ENCODE assay signal across 8 cellular contexts in the genomic region with DNA sequence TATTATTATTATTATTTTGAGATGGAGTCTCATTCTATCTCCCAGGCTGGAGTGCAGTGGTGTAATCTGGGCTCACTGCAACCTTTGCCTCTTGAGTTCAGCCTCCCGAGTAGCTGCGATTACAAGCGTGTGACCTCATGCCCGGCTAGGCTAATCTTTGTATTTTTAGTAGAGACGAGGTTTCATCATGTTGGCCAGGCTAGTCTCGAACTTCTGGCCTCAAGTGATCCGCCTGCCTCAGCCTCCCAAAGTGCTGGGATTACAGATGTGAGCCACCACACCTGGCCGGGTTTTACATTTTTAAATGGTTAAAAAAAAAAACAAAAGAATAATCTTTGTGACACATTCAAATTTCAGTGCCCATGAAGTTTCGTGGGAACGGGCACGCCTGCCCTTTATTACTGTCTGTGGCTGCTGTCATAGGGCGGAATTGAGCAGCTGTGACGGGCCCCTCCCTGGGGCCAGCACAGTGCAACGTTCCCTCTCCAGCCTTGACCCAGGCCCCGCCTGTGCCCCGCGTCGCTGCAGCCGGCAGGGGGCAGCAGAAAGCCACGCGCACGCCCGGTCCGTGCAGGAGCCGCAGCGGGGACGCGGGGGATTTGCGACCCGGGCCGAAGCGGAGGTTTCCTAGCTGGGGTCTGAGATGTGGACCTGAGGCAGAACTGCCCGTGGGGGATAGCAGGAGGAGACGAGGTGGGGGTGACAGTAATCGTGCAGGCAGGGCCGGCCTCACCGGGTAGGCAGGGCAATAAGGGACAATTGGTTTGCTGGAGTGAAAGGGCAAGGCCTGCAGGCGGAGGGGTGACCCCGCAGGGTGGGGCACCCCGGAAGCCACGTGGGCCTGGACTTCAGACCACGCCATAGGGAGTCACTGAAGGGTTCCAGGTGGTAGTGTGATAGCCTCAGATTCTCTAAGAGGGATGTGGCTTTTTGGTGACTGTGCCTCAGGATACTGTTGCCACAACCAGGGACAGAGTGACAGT. TPM values are rescaled to one million over a fixed set of nuclear protein-coding genes. Genes with fewer than 3 reads are reported as not detected.
DNase-seq lines count a peak whose midpoint lies in the region; ATAC-seq and TF ChIP-seq lines count a peak whose summit lies in the region.

No MANE protein-coding gene starts in this region.

- intact Hi-C loops in esophagus squamous epithelium (cut with DNase I), result loop anchor here (2.0 kb wide), 1 partner anchor 267 kb away; no protein-coding TSS in a partner anchor

- peak overlapping the region; percentile 42 to 94 (median 86) for H3K27ac Mint-ChIP-seq in naive B cell
- H3K27ac Mint-ChIP-seq in stimulated activated memory B cell treated with anti-CD40 and anti-IgM and Interleukin-4, amounts not matched to agents 10 μg/mL and 1 μg/mL and 100 μg/mL, for 72 hours, result peak overlapping the region; percentile 85

- peak in 1 of 4 donors; percentile 26 for TF ChIP-seq POLR2A in esophagus squamous epithelium (IDR thresholded peaks at IDR 0.05)

- no peaks in the 10 kb centered on the region for H3K9me3 Mint-ChIP-seq in activated T-cell treated with anti-CD3 and anti-CD28 coated beads, Interleukin-2, amount 50 U/mL, for 4 hours
- H3K9me3 Mint-ChIP-seq in naive B cell, result peaks cover 0 to 2% (median 0%) of the 10 kb centered on the region in 7 donors
- H3K9me3 Mint-ChIP-seq in stimulated activated memory B cell treated with anti-CD40 and anti-IgM and Interleukin-4, amounts not matched to agents 10 μg/mL and 1 μg/mL and 100 μg/mL, for 72 hours, result no peaks in the 10 kb centered on the region

- peak; percentile 97 to 100 (median 99) for TF ChIP-seq CTCF in esophagus squamous epithelium (IDR thresholded peaks at IDR 0.05)

- H3K4me3 Mint-ChIP-seq in activated T-cell treated with anti-CD3 and anti-CD28 coated beads, Interleukin-2, amount 50 U/mL, for 4 hours, result peak overlapping the region; percentile 75
- H3K4me3 Mint-ChIP-seq in naive B cell, result peak overlapping the region; percentile 11 to 91 (median 88)
- H3K4me3 Mint-ChIP-seq in stimulated activated memory B cell treated with anti-CD40 and anti-IgM and Interleukin-4, amounts not matched to agents 10 μg/mL and 1 μg/mL and 100 μg/mL, for 72 hours, result peak overlapping the region; percentile 84

- H3K36me3 Mint-ChIP-seq in activated T-cell treated with anti-CD3 and anti-CD28 coated beads, Interleukin-2, amount 50 U/mL, for 4 hours (ENCODE audit: insufficient read depth), result peaks cover 7% of the 10 kb centered on the region
- H3K36me3 Mint-ChIP-seq in naive B cell, result no peaks in the 10 kb centered on the region
- H3K36me3 Mint-ChIP-seq in stimulated activated memory B cell treated with anti-CD40 and anti-IgM and Interleukin-4, amounts not matched to agents 10 μg/mL and 1 μg/mL and 100 μg/mL, for 72 hours, result peaks cover 6% of the 10 kb centered on the region

- H3K4me1 Mint-ChIP-seq in activated T-cell treated with anti-CD3 and anti-CD28 coated beads, Interleukin-2, amount 50 U/mL, for 4 hours (ENCODE audit: low read depth), result peaks cover 7% of the 10 kb centered on the region
- peaks cover 11 to 34% (median 21%) of the 10 kb centered on the region in 3 donors for H3K4me1 Mint-ChIP-seq in naive B cell
- H3K4me1 Mint-ChIP-seq in stimulated activated memory B cell treated with anti-CD40 and anti-IgM and Interleukin-4, amounts not matched to agents 10 μg/mL and 1 μg/mL and 100 μg/mL, for 72 hours, result peaks cover 41% of the 10 kb centered on the region

- no peaks in the 10 kb centered on the region for H3K27me3 ChIP-seq in esophagus squamous epithelium

- ATAC-seq in GM19455 (IDR thresholded peaks at IDR 0.05; ENCODE audit: unreplicated experiment), result peak; percentile 99
- ATAC-seq in HG03565 (IDR thresholded peaks at IDR 0.05; ENCODE audit: unreplicated experiment), result peak; percentile 92
- peak; percentile 99 for ATAC-seq in activated T-cell treated with anti-CD3 and anti-CD28 coated beads, Interleukin-2, amount 50 U/mL, for 4 hours
- peak; percentile 94 to 96 for ATAC-seq in naive B cell (ENCODE audit: low read depth in 2 of 2)
- peak; percentile 98 for ATAC-seq in stimulated activated memory B cell treated with anti-CD40 and anti-IgM and Interleukin-4, amounts not matched to agents 10 μg/mL and 1 μg/mL and 100 μg/mL, for 72 hours

- H3K9me3 ChIP-seq in esophagus squamous epithelium, result no peaks in the 10 kb centered on the region

- no peaks in the 10 kb centered on the region for H3K27me3 Mint-ChIP-seq in activated T-cell treated with anti-CD3 and anti-CD28 coated beads, Interleukin-2, amount 50 U/mL, for 4 hours (ENCODE audit: low read depth)
- no peaks in the 10 kb centered on the region for H3K27me3 Mint-ChIP-seq in naive B cell
- no peaks in the 10 kb centered on the region for H3K27me3 Mint-ChIP-seq in stimulated activated memory B cell treated with anti-CD40 and anti-IgM and Interleukin-4, amounts not matched to agents 10 μg/mL and 1 μg/mL and 100 μg/mL, for 72 hours

- peak; percentile 51 for DNase-seq in CMK (ENCODE audit: low read depth)
- DNase-seq in OCI-M2 (lab: John Stamatoyannopoulos, UW; ENCODE audit: unreplicated experiment), result peak; percentile 64
- DNase-seq in activated T-cell treated with anti-CD3 and anti-CD28 coated beads, Interleukin-2, amount 50 U/mL, for 4 hours, result peak; percentile 78
- DNase-seq in esophagus squamous epithelium (lab: John Stamatoyannopoulos, UW), result peak; percentile 20
- peak; percentile 83 for DNase-seq in naive B cell

- no peaks in the 10 kb centered on the region for H3K36me3 ChIP-seq in esophagus squamous epithelium

- 9 to 20% methylated on average over 10 to 22 of the region's 42 CpGs for WGBS in esophagus squamous epithelium, 2 donors

- peak overlapping the region; percentile 66 to 81 (median 75) for H3K27ac ChIP-seq in esophagus squamous epithelium

- H3K4me1 ChIP-seq in esophagus squamous epithelium, result peaks cover 30 to 58% (median 35%) of the 10 kb centered on the region in 3 donors

- H3K4me3 ChIP-seq in esophagus squamous epithelium, result peak overlapping the region; percentile 24 to 66 (median 39)

RNA-seq across cellular contexts. Expression of a gene that starts 54.3 kb away (rescaled TPM):
- 10 to 100 TPM; 33.6 to 72.6 (median 38.5) TPM for total RNA-seq in activated T-cell treated with anti-CD3 and anti-CD28 coated beads, Interleukin-2, amount 50 U/mL, for 4 hours
- total RNA-seq in esophagus squamous epithelium, result 1 to 10 TPM; 1.6 to 8.0 (median 3.0) TPM
- under 1 TPM in 4 of 6 donors, not detected in 2; 0.12 to 0.71 (median 0.31) TPM for polyA plus RNA-seq in naive B cell (ENCODE audit: low read depth in 6 of 6)

RNA-seq across cellular contexts. Expression of a gene that starts 59.6 kb away (rescaled TPM):
- 10 to 100 TPM; 57.5 to 67.1 (median 64.9) TPM for total RNA-seq in activated T-cell treated with anti-CD3 and anti-CD28 coated beads, Interleukin-2, amount 50 U/mL, for 4 hours
- total RNA-seq in esophagus squamous epithelium, result 100 to 1,000 TPM in 1 of 4 donors, 10 to 100 TPM in 3; 78.7 to 107 (median 87.4) TPM
- 10 to 100 TPM; 29.6 to 66.7 (median 39.1) TPM for polyA plus RNA-seq in naive B cell (ENCODE audit: low read depth in 6 of 6)

Comparison
In these comparisons a context has a peak if more than half of its experiments do, and no peak if none do; other contexts are left out.
1. Peak in every context shown above with its lines: DNase-seq, ATAC-seq, H3K4me3 ChIP-seq and H3K27ac ChIP-seq.
2. DNase-seq: peak in every context shown above with its lines; median percentile 83 in naive B cell; 78 in activated T-cell treated with anti-CD3 and anti-CD28 coated beads, Interleukin-2, amount 50 U/mL, for 4 hours; 64 in OCI-M2; 51 in CMK; 20 in esophagus squamous epithelium.